ENCODE assay signal across 9 cellular contexts in genomic region chr9:134404376-134405358, GRCh38.
DNase-seq lines count a peak whose midpoint lies in the region; ATAC-seq, FAIRE-seq and TF ChIP-seq lines count a peak whose summit lies in the region.
"Had no signal": no experiment of that assay in that cellular context is flagged by ENCODE, and none has a peak within 500 bp of the region (broad histone marks: within the 10 kb centered on the region; RNA-seq: fewer than 3 reads in every experiment).

No MANE protein-coding gene starts in this region.

- no peak overlapping the region for H3K27ac ChIP-seq in smooth muscle cell (ENCODE audit: low read depth)
- no peak overlapping the region for H3K27ac ChIP-seq in mammary epithelial cell (ENCODE audit: insufficient read depth, low read depth, low read length)

- dilution Hi-C loops in mammary epithelial cell (cut with HindIII; ENCODE audit: low sequenced_read_pairs): loop anchor here (10.0 kb wide), 1 partner anchor 70 kb away; no protein-coding TSS in a partner anchor

- H3K4me2 ChIP-seq in smooth muscle cell (peak overlapping the region; percentile 17), mammary epithelial cell (ENCODE audit: insufficient read depth, low read depth, low read length) (no peak overlapping the region)

- ATAC-seq in left cardiac atrium: peak in 1 of 2 donors; percentile 1
- ATAC-seq in HG02759 (IDR thresholded peaks at IDR 0.05; ENCODE audit: unreplicated experiment): no peak
- no peak for ATAC-seq in mucosa of descending colon

- H3K27me3 ChIP-seq in smooth muscle cell (ENCODE audit: low read depth) (no peaks in the 10 kb centered on the region), mammary epithelial cell (ENCODE audit: insufficient read depth, low read length) (no peaks in the 10 kb centered on the region)

- in situ Hi-C loops in mammary epithelial cell (cut with MboI; ENCODE audit: low sequenced_read_pairs in 2 of 2): no loop called here

- TF ChIP-seq CTCF in smooth muscle cell (IDR thresholded peaks at IDR 0.05; ENCODE audit: borderline replicate concordance, insufficient read depth, poor library complexity, severe bottlenecking): no peak
- TF ChIP-seq CTCF in mucosa of descending colon (IDR thresholded peaks at IDR 0.05): no peak
- no peak for TF ChIP-seq CTCF in mammary epithelial cell (conservative IDR thresholded peaks at IDR 0.05 in 1 of 2, IDR thresholded peaks at IDR 0.05 in 1 of 2; ENCODE audit: extremely low read depth in 1 of 2, insufficient read depth in 1 of 2, low read depth in 1 of 2, low read length in 2 of 2)

- BruUV-seq in mammary epithelial cell (replicated peaks; lab: Mats Ljungman, UMichigan): no TSS peak

- CTCF ChIA-PET in mammary epithelial cell (lab: Charles Lee; ENCODE audit: low non-redundant PET): interaction anchor here (0.6 to 0.7 kb wide), 3 partner anchors 76 to 1728 kb away, joined by 4 read pairs; no protein-coding TSS in a partner anchor

- 95% methylated on average over 31 of the region's 34 CpGs for WGBS in smooth muscle cell (ENCODE audit: low lambda C conversion rate)
- WGBS in mammary epithelial cell (ENCODE audit: low coverage, missing lambda C conversion rate): 88% methylated on average over 24 of the region's 34 CpGs

- peaks cover 8% of the 10 kb centered on the region for H3F3A ChIP-seq in smooth muscle cell (ENCODE audit: low read depth)

- H3K4me1 ChIP-seq in smooth muscle cell (ENCODE audit: low read depth): peaks cover 11% of the 10 kb centered on the region
- H3K4me1 ChIP-seq in mucosa of descending colon (ENCODE audit: low read depth): peaks cover 36% of the 10 kb centered on the region
- H3K4me1 ChIP-seq in mammary epithelial cell (ENCODE audit: insufficient read depth, low read length): peaks cover 33% of the 10 kb centered on the region

- no peaks in the 10 kb centered on the region for H3K9me3 ChIP-seq in smooth muscle cell (replicated peaks; ENCODE audit: low read depth)
- no peaks in the 10 kb centered on the region for H3K9me3 ChIP-seq in mucosa of descending colon
- H3K9me3 ChIP-seq in mammary epithelial cell (replicated peaks; ENCODE audit: insufficient read depth, low read length): no peaks in the 10 kb centered on the region

- intact Hi-C loops in left cardiac atrium (cut with DNase I) (loop anchor here in 1 of 2 donors (10.0 kb wide), 1 partner anchor 70 kb away; no protein-coding TSS in a partner anchor), mucosa of descending colon (cut with DNase I, micrococcal nuclease) (no loop called here), mammary epithelial cell (cut with micrococcal nuclease) (no loop called here)

- no peak overlapping the region for H3K4me3 ChIP-seq in smooth muscle cell
- H3K4me3 ChIP-seq in mucosa of descending colon: no peak overlapping the region
- no peak overlapping the region for H3K4me3 ChIP-seq in mammary epithelial cell (replicated peaks in 1 of 3; ENCODE audit: insufficient read depth in 1 of 3, low read depth in 2 of 3, low read length in 3 of 3)

- no peak for DNase-seq in GM19239 (ENCODE audit: insufficient read length, low spot score)
- peak; percentile 19 for DNase-seq in RCC 7860 (ENCODE audit: low spot score)
- peak; percentile 60 for DNase-seq in left cardiac atrium
- no peak for DNase-seq in smooth muscle cell (lab: John Stamatoyannopoulos, UW; ENCODE audit: unreplicated experiment)
- no peak for DNase-seq in NCI-H187 (lab: John Stamatoyannopoulos, UW)
- DNase-seq in mucosa of descending colon: no peak
- DNase-seq in mammary epithelial cell: no peak
- DNase-seq: retina had no signal

- FAIRE-seq in GM19239 (lab: Jason Lieb, UNC) (peak; percentile 62), RCC 7860 (lab: Jason Lieb, UNC) (no peak)

- no peaks in the 10 kb centered on the region for H3K36me3 ChIP-seq in smooth muscle cell (ENCODE audit: low read depth)
- H3K36me3 ChIP-seq in mucosa of descending colon (ENCODE audit: low read depth): no peaks in the 10 kb centered on the region
- H3K36me3 ChIP-seq in mammary epithelial cell (ENCODE audit: insufficient read depth, low read length): no peaks in the 10 kb centered on the region

- H3K9ac ChIP-seq in smooth muscle cell (ENCODE audit: low read depth): no peak overlapping the region
- no peak overlapping the region for H3K9ac ChIP-seq in mammary epithelial cell (ENCODE audit: insufficient read depth, low read length)

- peaks cover 16% of the 10 kb centered on the region for H3K79me2 ChIP-seq in smooth muscle cell (ENCODE audit: low read depth)
- peaks cover 63% of the 10 kb centered on the region for H3K79me2 ChIP-seq in mammary epithelial cell (ENCODE audit: insufficient read depth, low read length)

- H2AFZ ChIP-seq in smooth muscle cell (ENCODE audit: low read depth) (no peak overlapping the region), mammary epithelial cell (ENCODE audit: low read depth, low read length) (no peak overlapping the region)

- peaks cover 100% of the 10 kb centered on the region for H4K20me1 ChIP-seq in smooth muscle cell (ENCODE audit: low read depth)
- H4K20me1 ChIP-seq in mammary epithelial cell (ENCODE audit: insufficient read depth, low read length): no peaks in the 10 kb centered on the region

Comparison
In these comparisons a context has a peak if more than half of its experiments do, and no peak if none do; other contexts are left out.
1. DNase-seq: peak in RCC 7860 (single experiment) and left cardiac atrium (single experiment); none in GM19239 (single experiment), smooth muscle cell (single experiment), NCI-H187 (0 of 2), mucosa of descending colon (0 of 3) and mammary epithelial cell (single experiment).